In genomic region chr4:154582723-154583122, GRCh38 we compare ENCODE assay signal across 41 cellular contexts. TPM values are rescaled to one million over a fixed set of nuclear protein-coding genes. Genes with fewer than 3 reads are reported as not detected.
"Had no signal": no experiment of that assay in that cellular context is flagged by ENCODE, and none has a peak within 500 bp of the region (broad histone marks: within the 10 kb centered on the region; RNA-seq: fewer than 3 reads in every experiment).

No MANE protein-coding gene starts in this region.

- H3K9me3 ChIP-seq: adrenal gland, ascending aorta, body of pancreas, breast epithelium had no signal

- H3K4me1 Mint-ChIP-seq: activated naive CD4-positive, alpha-beta T cell treated with anti-CD3 and anti-CD28 coated beads, Interleukin-2, amount 10 ng/mL, durations not matched to agents 7 days and 5 days; activated naive CD4-positive, alpha-beta T cell treated with anti-CD3 and anti-CD28 coated beads, Interleukin-2, amount 50 U/mL, for 24 hours; activated naive CD8-positive, alpha-beta T cell treated with anti-CD3 and anti-CD28 coated beads for 36 hours; activated naive CD8-positive, alpha-beta T cell treated with anti-CD3 and anti-CD28 coated beads, Interleukin-2, amount 10 ng/mL, durations not matched to agents 7 days and 5 days; activated naive CD8-positive, alpha-beta T cell treated with anti-CD3 and anti-CD28 coated beads, Interleukin-2, amount 50 U/mL, for 24 hours; activated T-helper 17 cell treated with anti-CD3 and anti-CD28 coated beads, Interleukin-2, amount 50 U/mL, for 72 hours; brain; central memory CD8-positive, alpha-beta T cell had no signal

- FAIRE-seq: astrocyte, bronchial epithelial cell had no signal

- H3K27me3 ChIP-seq: ascending aorta, body of pancreas, brain microvascular endothelial cell, breast epithelium, cardiac muscle cell had no signal

- H3K27ac ChIP-seq: adrenal gland, ascending aorta, body of pancreas, brain microvascular endothelial cell, breast epithelium, cardiac muscle cell had no signal

- H3K9me3 Mint-ChIP-seq: activated naive CD4-positive, alpha-beta T cell treated with anti-CD3 and anti-CD28 coated beads for 36 hours; activated naive CD4-positive, alpha-beta T cell treated with anti-CD3 and anti-CD28 coated beads, Interleukin-2, amount 10 ng/mL, durations not matched to agents 7 days and 5 days; activated naive CD4-positive, alpha-beta T cell treated with anti-CD3 and anti-CD28 coated beads, Interleukin-2, amount 50 U/mL, for 24 hours; activated naive CD4-positive, alpha-beta T cell treated with anti-CD3 and anti-CD28 coated beads, Interleukin-2, amount 50 U/mL, for 72 hours; activated naive CD8-positive, alpha-beta T cell treated with anti-CD3 and anti-CD28 coated beads for 36 hours; activated naive CD8-positive, alpha-beta T cell treated with anti-CD3 and anti-CD28 coated beads, Interleukin-2, amount 10 ng/mL, durations not matched to agents 7 days and 5 days; activated naive CD8-positive, alpha-beta T cell treated with anti-CD3 and anti-CD28 coated beads, Interleukin-2, amount 50 U/mL, for 24 hours; activated T-cell treated with anti-CD3 and anti-CD28 coated beads, Interleukin-2, amount 50 U/mL, for 24 hours; activated T-cell treated with anti-CD3 and anti-CD28 coated beads, Interleukin-2, amount 50 U/mL, for 4 hours; activated T-cell treated with anti-CD3 and anti-CD28 coated beads, Interleukin-2, amount 50 U/mL, for 72 hours; activated T-helper 1 cell treated with anti-CD3 and anti-CD28 coated beads, Interleukin-12 subunit alpha, Interleukin-12 subunit beta, Interleukin-2, Interleukin-4 antibody, amounts not matched to agents 30 ng/mL and 10 ng/mL and 1 ng/mL, durations not matched to agents 14 hours and 24 hours and 36 hours; activated T-helper 17 cell treated with anti-CD3 and anti-CD28 coated beads, Interleukin-2, amount 50 U/mL, for 72 hours; activated T-helper 2 cell treated with anti-CD3 and anti-CD28 coated beads, Interferon-gamma antibody, Interleukin-2, Interleukin-4, amounts not matched to agents 10 μg/mL and 5 μg/mL and 100 μg/mL, durations not matched to agents 14 hours and 24 hours and 36 hours; brain; central memory CD8-positive, alpha-beta T cell had no signal

- ATAC-seq: activated naive CD4-positive, alpha-beta T cell treated with anti-CD3 and anti-CD28 coated beads, Interleukin-2, amount 50 U/mL, for 72 hours; activated naive CD8-positive, alpha-beta T cell treated with anti-CD3 and anti-CD28 coated beads, Interleukin-2, amount 50 U/mL, for 24 hours; activated T-cell treated with anti-CD3 and anti-CD28 coated beads, Interleukin-2, amount 50 U/mL, for 4 hours; activated T-cell treated with anti-CD3 and anti-CD28 coated beads, Interleukin-2, amount 50 U/mL, for 72 hours; activated T-helper 17 cell treated with anti-CD3 and anti-CD28 coated beads, Interleukin-2, amount 50 U/mL, for 72 hours; body of pancreas had no signal

- H3K4me3 ChIP-seq: adrenal gland, ascending aorta, body of pancreas, breast epithelium, cardiac muscle cell had no signal

- DNase-seq: activated effector memory CD4-positive, alpha-beta T cell treated with anti-CD3 and anti-CD28 coated beads, Interleukin-2, amount 50 U/mL, for 16 hours; activated effector memory CD4-positive, alpha-beta T cell treated with Interleukin-2 at 50 U/mL for 16 hours; activated gamma-delta T cell; activated gamma-delta T cell treated with Interleukin-2 at 50 U/mL for 16 hours; activated naive CD4-positive, alpha-beta T cell; activated naive CD4-positive, alpha-beta T cell treated with anti-CD3 and anti-CD28 coated beads for 36 hours; activated naive CD4-positive, alpha-beta T cell treated with anti-CD3 and anti-CD28 coated beads, Interleukin-2, amount 10 ng/mL, durations not matched to agents 7 days and 5 days; activated naive CD4-positive, alpha-beta T cell treated with anti-CD3 and anti-CD28 coated beads, Interleukin-2, amount 50 U/mL, for 16 hours; activated naive CD4-positive, alpha-beta T cell treated with Interleukin-2 at 50 U/mL for 16 hours; activated naive CD8-positive, alpha-beta T cell treated with anti-CD3 and anti-CD28 coated beads for 36 hours; activated naive CD8-positive, alpha-beta T cell treated with anti-CD3 and anti-CD28 coated beads, Interleukin-2, amount 10 ng/mL, durations not matched to agents 7 days and 5 days; activated naive CD8-positive, alpha-beta T cell treated with anti-CD3 and anti-CD28 coated beads, Interleukin-2, amount 50 U/mL, for 24 hours; activated T-cell treated with anti-CD3 and anti-CD28 coated beads for 4 hours; activated T-cell treated with anti-CD3 and anti-CD28 coated beads, Interleukin-2, amount 50 U/mL, for 1 hour; activated T-cell treated with anti-CD3 and anti-CD28 coated beads, Interleukin-2, amount 50 U/mL, for 24 hours; activated T-cell treated with anti-CD3 and anti-CD28 coated beads, Interleukin-2, amount 50 U/mL, for 4 hours; activated T-cell treated with anti-CD3 and anti-CD28 coated beads, Interleukin-2, amount 50 U/mL, for 48 hours; activated T-cell treated with anti-CD3 and anti-CD28 coated beads, Interleukin-2, amount 50 U/mL, for 72 hours; adrenal gland; amniotic stem cell; amygdala; anterior cingulate cortex; aorta; body of pancreas; brain microvascular endothelial cell; central memory CD4-positive, alpha-beta T cell; cerebellar nuclear complex had no signal

- H3K36me3 Mint-ChIP-seq: activated naive CD4-positive, alpha-beta T cell treated with anti-CD3 and anti-CD28 coated beads, Interleukin-2, amount 10 ng/mL, durations not matched to agents 7 days and 5 days; activated naive CD4-positive, alpha-beta T cell treated with anti-CD3 and anti-CD28 coated beads, Interleukin-2, amount 50 U/mL, for 24 hours; activated naive CD4-positive, alpha-beta T cell treated with anti-CD3 and anti-CD28 coated beads, Interleukin-2, amount 50 U/mL, for 72 hours; activated naive CD8-positive, alpha-beta T cell; activated naive CD8-positive, alpha-beta T cell treated with anti-CD3 and anti-CD28 coated beads for 36 hours; activated naive CD8-positive, alpha-beta T cell treated with anti-CD3 and anti-CD28 coated beads, Interleukin-2, amount 10 ng/mL, durations not matched to agents 7 days and 5 days; brain had no signal

- H3K4me3 Mint-ChIP-seq: activated naive CD4-positive, alpha-beta T cell treated with anti-CD3 and anti-CD28 coated beads for 36 hours; activated naive CD4-positive, alpha-beta T cell treated with anti-CD3 and anti-CD28 coated beads, Interleukin-2, amount 10 ng/mL, durations not matched to agents 7 days and 5 days; activated naive CD4-positive, alpha-beta T cell treated with anti-CD3 and anti-CD28 coated beads, Interleukin-2, amount 50 U/mL, for 24 hours; activated naive CD8-positive, alpha-beta T cell; activated naive CD8-positive, alpha-beta T cell treated with anti-CD3 and anti-CD28 coated beads for 36 hours; activated naive CD8-positive, alpha-beta T cell treated with anti-CD3 and anti-CD28 coated beads, Interleukin-2, amount 10 ng/mL, durations not matched to agents 7 days and 5 days; activated naive CD8-positive, alpha-beta T cell treated with anti-CD3 and anti-CD28 coated beads, Interleukin-2, amount 50 U/mL, for 24 hours; activated T-cell treated with anti-CD3 and anti-CD28 coated beads, Interleukin-2, amount 50 U/mL, for 24 hours; activated T-cell treated with anti-CD3 and anti-CD28 coated beads, Interleukin-2, amount 50 U/mL, for 4 hours; activated T-cell treated with anti-CD3 and anti-CD28 coated beads, Interleukin-2, amount 50 U/mL, for 72 hours; activated T-helper 1 cell treated with anti-CD3 and anti-CD28 coated beads, Interleukin-12 subunit alpha, Interleukin-12 subunit beta, Interleukin-2, Interleukin-4 antibody, amounts not matched to agents 30 ng/mL and 10 ng/mL and 1 ng/mL, durations not matched to agents 14 hours and 24 hours and 36 hours; activated T-helper 17 cell treated with anti-CD3 and anti-CD28 coated beads, Interleukin-2, amount 50 U/mL, for 72 hours; brain; central memory CD8-positive, alpha-beta T cell had no signal

- H3K36me3 ChIP-seq: adrenal gland, ascending aorta, brain microvascular endothelial cell, breast epithelium, cardiac muscle cell had no signal

- H3K27ac Mint-ChIP-seq: activated naive CD4-positive, alpha-beta T cell treated with anti-CD3 and anti-CD28 coated beads for 36 hours; activated naive CD4-positive, alpha-beta T cell treated with anti-CD3 and anti-CD28 coated beads, Interleukin-2, amount 10 ng/mL, durations not matched to agents 7 days and 5 days; activated naive CD4-positive, alpha-beta T cell treated with anti-CD3 and anti-CD28 coated beads, Interleukin-2, amount 50 U/mL, for 24 hours; activated naive CD4-positive, alpha-beta T cell treated with anti-CD3 and anti-CD28 coated beads, Interleukin-2, amount 50 U/mL, for 72 hours; activated naive CD8-positive, alpha-beta T cell; activated naive CD8-positive, alpha-beta T cell treated with anti-CD3 and anti-CD28 coated beads for 36 hours; activated naive CD8-positive, alpha-beta T cell treated with anti-CD3 and anti-CD28 coated beads, Interleukin-2, amount 10 ng/mL, durations not matched to agents 7 days and 5 days; activated naive CD8-positive, alpha-beta T cell treated with anti-CD3 and anti-CD28 coated beads, Interleukin-2, amount 50 U/mL, for 24 hours; activated T-cell treated with anti-CD3 and anti-CD28 coated beads, Interleukin-2, amount 50 U/mL, for 24 hours; activated T-cell treated with anti-CD3 and anti-CD28 coated beads, Interleukin-2, amount 50 U/mL, for 72 hours; activated T-helper 1 cell treated with anti-CD3 and anti-CD28 coated beads, Interleukin-12 subunit alpha, Interleukin-12 subunit beta, Interleukin-2, Interleukin-4 antibody, amounts not matched to agents 30 ng/mL and 10 ng/mL and 1 ng/mL, durations not matched to agents 14 hours and 24 hours and 36 hours; activated T-helper 17 cell treated with anti-CD3 and anti-CD28 coated beads, Interleukin-2, amount 50 U/mL, for 72 hours; activated T-helper 2 cell treated with anti-CD3 and anti-CD28 coated beads, Interferon-gamma antibody, Interleukin-2, Interleukin-4, amounts not matched to agents 10 μg/mL and 5 μg/mL and 100 μg/mL, durations not matched to agents 14 hours and 24 hours and 36 hours; brain had no signal

- H3K4me1 ChIP-seq: adrenal gland, ascending aorta, body of pancreas, breast epithelium had no signal

RNA-seq across cellular contexts. Expression of gene FGA, which starts 7.8 kb away (rescaled TPM):
- total RNA-seq: activated naive CD4-positive, alpha-beta T cell treated with anti-CD3 and anti-CD28 coated beads for 36 hours; activated naive CD4-positive, alpha-beta T cell treated with anti-CD3 and anti-CD28 coated beads, Interleukin-2, amount 50 U/mL, for 72 hours; activated naive CD8-positive, alpha-beta T cell treated with anti-CD3 and anti-CD28 coated beads for 36 hours; activated naive CD8-positive, alpha-beta T cell treated with anti-CD3 and anti-CD28 coated beads, Interleukin-2, amount 10 ng/mL, durations not matched to agents 7 days and 5 days; activated T-cell treated with anti-CD3 and anti-CD28 coated beads, Interleukin-2, amount 50 U/mL, for 72 hours; activated T-helper 1 cell treated with anti-CD3 and anti-CD28 coated beads, Interleukin-12 subunit alpha, Interleukin-12 subunit beta, Interleukin-2, Interleukin-4 antibody, amounts not matched to agents 30 ng/mL and 10 ng/mL and 1 ng/mL, durations not matched to agents 14 hours and 24 hours and 36 hours; activated T-helper 17 cell treated with anti-CD3 and anti-CD28 coated beads, Interleukin-2, amount 50 U/mL, for 72 hours; activated T-helper 2 cell treated with anti-CD3 and anti-CD28 coated beads, Interferon-gamma antibody, Interleukin-2, Interleukin-4, amounts not matched to agents 10 μg/mL and 5 μg/mL and 100 μg/mL, durations not matched to agents 14 hours and 24 hours and 36 hours; aorta; astrocyte; bronchial epithelial cell; cardiac muscle cell; cardiac septum had no signal

RNA-seq across cellular contexts. Expression of gene FGB, which starts 19.9 kb away (rescaled TPM):
- total RNA-seq: activated naive CD4-positive, alpha-beta T cell treated with anti-CD3 and anti-CD28 coated beads for 36 hours; activated naive CD4-positive, alpha-beta T cell treated with anti-CD3 and anti-CD28 coated beads, Interleukin-2, amount 50 U/mL, for 72 hours; activated naive CD8-positive, alpha-beta T cell treated with anti-CD3 and anti-CD28 coated beads for 36 hours; activated naive CD8-positive, alpha-beta T cell treated with anti-CD3 and anti-CD28 coated beads, Interleukin-2, amount 10 ng/mL, durations not matched to agents 7 days and 5 days; activated T-cell treated with anti-CD3 and anti-CD28 coated beads, Interleukin-2, amount 50 U/mL, for 72 hours; activated T-helper 1 cell treated with anti-CD3 and anti-CD28 coated beads, Interleukin-12 subunit alpha, Interleukin-12 subunit beta, Interleukin-2, Interleukin-4 antibody, amounts not matched to agents 30 ng/mL and 10 ng/mL and 1 ng/mL, durations not matched to agents 14 hours and 24 hours and 36 hours; activated T-helper 17 cell treated with anti-CD3 and anti-CD28 coated beads, Interleukin-2, amount 50 U/mL, for 72 hours; activated T-helper 2 cell treated with anti-CD3 and anti-CD28 coated beads, Interferon-gamma antibody, Interleukin-2, Interleukin-4, amounts not matched to agents 10 μg/mL and 5 μg/mL and 100 μg/mL, durations not matched to agents 14 hours and 24 hours and 36 hours; aorta; body of pancreas; bronchial epithelial cell; cardiac septum had no signal

RNA-seq across cellular contexts. Expression of gene FGG, which starts 29.7 kb away (rescaled TPM):
- total RNA-seq: activated naive CD4-positive, alpha-beta T cell treated with anti-CD3 and anti-CD28 coated beads for 36 hours; activated naive CD4-positive, alpha-beta T cell treated with anti-CD3 and anti-CD28 coated beads, Interleukin-2, amount 50 U/mL, for 72 hours; activated naive CD8-positive, alpha-beta T cell treated with anti-CD3 and anti-CD28 coated beads for 36 hours; activated naive CD8-positive, alpha-beta T cell treated with anti-CD3 and anti-CD28 coated beads, Interleukin-2, amount 10 ng/mL, durations not matched to agents 7 days and 5 days; activated T-cell treated with anti-CD3 and anti-CD28 coated beads, Interleukin-2, amount 50 U/mL, for 72 hours; activated T-helper 1 cell treated with anti-CD3 and anti-CD28 coated beads, Interleukin-12 subunit alpha, Interleukin-12 subunit beta, Interleukin-2, Interleukin-4 antibody, amounts not matched to agents 30 ng/mL and 10 ng/mL and 1 ng/mL, durations not matched to agents 14 hours and 24 hours and 36 hours; activated T-helper 17 cell treated with anti-CD3 and anti-CD28 coated beads, Interleukin-2, amount 50 U/mL, for 72 hours; activated T-helper 2 cell treated with anti-CD3 and anti-CD28 coated beads, Interferon-gamma antibody, Interleukin-2, Interleukin-4, amounts not matched to agents 10 μg/mL and 5 μg/mL and 100 μg/mL, durations not matched to agents 14 hours and 24 hours and 36 hours; astrocyte; body of pancreas; cardiac muscle cell; cardiac septum had no signal
